Comparison of ENCODE assay signal across 20 cellular contexts in genomic region chr9:90032296-90033029, GRCh38.
DNase-seq lines count a peak whose midpoint lies in the region; ATAC-seq, FAIRE-seq and TF ChIP-seq lines count a peak whose summit lies in the region.
"Had no signal": no experiment of that assay in that cellular context is flagged by ENCODE, and none has a peak within 500 bp of the region (broad histone marks: within the 10 kb centered on the region; RNA-seq: fewer than 3 reads in every experiment).

No MANE protein-coding gene starts in this region.

- H3K36me3 Mint-ChIP-seq in activated T-cell treated with anti-CD3 and anti-CD28 coated beads, Interleukin-2, amount 50 U/mL, for 72 hours (ENCODE audit: insufficient read depth in 2 of 2): no peaks in the 10 kb centered on the region

- H3K27me3 ChIP-seq in bronchial epithelial cell (ENCODE audit: control insufficient read depth, insufficient read depth, low read length): no peaks in the 10 kb centered on the region
- H3K27me3 ChIP-seq: BLaER1 treated with 17β-estradiol and CSF1 and Interleukin-3, amounts not matched to agents 10 nM and 100 nM had no signal

- peak; percentile 5 for DNase-seq in DMS 273 treated with DMSO at 0.1 percent for 48 hours (lab: John Stamatoyannopoulos, UW)
- peak; percentile 65 for DNase-seq in NB4 (ENCODE audit: low read depth)
- peak; percentile 61 for DNase-seq in bronchial epithelial cell (ENCODE audit: low read depth)
- DNase-seq in myocyte (ENCODE audit: low read depth): peak; percentile 85
- DNase-seq in stimulated activated CD4-positive, alpha-beta T cell treated with anti-CD3 and anti-CD28 coated beads, Interleukin-4, amount 100 ng/mL, for 24 hours: no peak
- DNase-seq in NCI-H128 (lab: John Stamatoyannopoulos, UW; ENCODE audit: unreplicated experiment): no peak
- DNase-seq in NCI-H1417 (lab: John Stamatoyannopoulos, UW): no peak
- DNase-seq in activated T-cell treated with anti-CD3 and anti-CD28 coated beads, Interleukin-2, amount 50 U/mL, for 72 hours: no peak
- DNase-seq: DMS153, EL, H7, NCI-H1048, NCI-H1694 treated with DMSO at 0.1 percent for 48 hours, NCI-H446 treated with DMSO at 0.1 percent for 48 hours, NCI-H748 treated with DMSO at 0.1 percent for 48 hours, RPMI8226, SW 1271 had no signal

- no peaks in the 10 kb centered on the region for H3K36me3 ChIP-seq in bronchial epithelial cell (ENCODE audit: control insufficient read depth, insufficient read depth, low read length)
- H3K36me3 ChIP-seq: BLaER1 treated with 17β-estradiol and CSF1 and Interleukin-3, amounts not matched to agents 10 nM and 100 nM had no signal

- no peak for ATAC-seq in activated T-cell treated with anti-CD3 and anti-CD28 coated beads, Interleukin-2, amount 50 U/mL, for 72 hours (replicated peaks in 1 of 2)
- ATAC-seq: A549 had no signal

- no peak for TF ChIP-seq POLR2A in NB4 (IDR thresholded peaks at IDR 0.05; ENCODE audit: extremely low read depth, insufficient read length)

- no peaks in the 10 kb centered on the region for H3K4me1 Mint-ChIP-seq in activated T-cell treated with anti-CD3 and anti-CD28 coated beads, Interleukin-2, amount 50 U/mL, for 72 hours (ENCODE audit: low read depth)

- no peaks in the 10 kb centered on the region for H3K9me3 Mint-ChIP-seq in activated T-cell treated with anti-CD3 and anti-CD28 coated beads, Interleukin-2, amount 50 U/mL, for 72 hours

- H3K4me3 Mint-ChIP-seq in activated T-cell treated with anti-CD3 and anti-CD28 coated beads, Interleukin-2, amount 50 U/mL, for 72 hours: no peak overlapping the region

- H3K4me3 ChIP-seq in NB4 (ENCODE audit: low read depth, low read length) (no peak overlapping the region), bronchial epithelial cell (ENCODE audit: low read depth, low read length) (no peak overlapping the region)
- H3K4me3 ChIP-seq: A549; BLaER1 treated with 17β-estradiol and CSF1 and Interleukin-3, amounts not matched to agents 10 nM and 100 nM had no signal

- FAIRE-seq in bronchial epithelial cell (lab: Jason Lieb, UNC): no peak
- FAIRE-seq: A549, HTR-8/SVneo had no signal

- no peak overlapping the region for H3K27ac Mint-ChIP-seq in activated T-cell treated with anti-CD3 and anti-CD28 coated beads, Interleukin-2, amount 50 U/mL, for 72 hours

- no peak for TF ChIP-seq CTCF in NB4 (IDR thresholded peaks at IDR 0.05; ENCODE audit: low read depth, low read length)
- TF ChIP-seq CTCF in bronchial epithelial cell (IDR thresholded peaks at IDR 0.05; ENCODE audit: insufficient read depth, low read length, severe bottlenecking): no peak

- H3K27me3 Mint-ChIP-seq in activated T-cell treated with anti-CD3 and anti-CD28 coated beads, Interleukin-2, amount 50 U/mL, for 72 hours (ENCODE audit: low read depth): peaks cover 14% of the 10 kb centered on the region

Comparison
In these comparisons a context has a peak if more than half of its experiments do, and no peak if none do; other contexts are left out.
1. DNase-seq: peak in DMS 273 treated with DMSO at 0.1 percent for 48 hours (single experiment), NB4 (single experiment), bronchial epithelial cell (single experiment) and myocyte (single experiment); none in stimulated activated CD4-positive, alpha-beta T cell treated with anti-CD3 and anti-CD28 coated beads, Interleukin-4, amount 100 ng/mL, for 24 hours (single experiment), NCI-H128 (single experiment), NCI-H1417 (0 of 3) and activated T-cell treated with anti-CD3 and anti-CD28 coated beads, Interleukin-2, amount 50 U/mL, for 72 hours (0 of 2).